Comparison of ENCODE assay signal across 11 cellular contexts in genomic region chr17:16980813-16981731, GRCh38. TPM values are rescaled to one million over a fixed set of nuclear protein-coding genes. Genes with fewer than 3 reads are reported as not detected.
DNase-seq lines count a peak whose midpoint lies in the region; ATAC-seq, FAIRE-seq and TF ChIP-seq lines count a peak whose summit lies in the region.
"Had no signal": no experiment of that assay in that cellular context is flagged by ENCODE, and none has a peak within 500 bp of the region (broad histone marks: within the 10 kb centered on the region; RNA-seq: fewer than 3 reads in every experiment).

No MANE protein-coding gene starts in this region.

- DNase-seq in K562 (ENCODE audit: extremely low read depth in 1 of 4, low spot score in 3 of 4): no peak
- DNase-seq in SJCRH30: no peak
- no peak for DNase-seq in NCI-H774 (lab: John Stamatoyannopoulos, UW)
- no peak for DNase-seq in cortex of kidney (lab: John Stamatoyannopoulos, UW)

- no peaks in the 10 kb centered on the region for H3K79me2 ChIP-seq in K562 (ENCODE audit: control insufficient read depth, insufficient read depth, low read length)

- H3K27me3 ChIP-seq in BLaER1: no peaks in the 10 kb centered on the region
- H3K27me3 ChIP-seq in K562 (ENCODE audit: control insufficient read depth in 2 of 2, insufficient read depth in 2 of 2, low read length in 2 of 2): peaks cover 28 to 51% of the 10 kb centered on the region in 2 experiments
- peaks cover 44% of the 10 kb centered on the region for H3K27me3 ChIP-seq in SJCRH30
- H3K27me3 ChIP-seq: neural progenitor cell had no signal

- TF ChIP-seq CTCF in K562 (IDR thresholded peaks at IDR 0.05 in 2 of 3, conservative IDR thresholded peaks at IDR 0.05 in 1 of 3; ENCODE audit: insufficient read depth in 2 of 3, low read depth in 1 of 3, low read length in 3 of 3): no peak

- H4K20me1 ChIP-seq in BLaER1: no peaks in the 10 kb centered on the region
- H4K20me1 ChIP-seq in K562 (replicated peaks; ENCODE audit: control insufficient read depth, insufficient read depth, low read length): no peaks in the 10 kb centered on the region; the same call in 1 of the 2 replicates

- ATAC-seq in GM19043 (IDR thresholded peaks at IDR 0.05; ENCODE audit: low read depth, unreplicated experiment) (peak; percentile 50), HG03378 (IDR thresholded peaks at IDR 0.05; ENCODE audit: unreplicated experiment) (peak; percentile 47), K562 (no peak), HG02852 (IDR thresholded peaks at IDR 0.05; ENCODE audit: unreplicated experiment) (no peak)

- no peak for TF ChIP-seq EP300 in K562 (IDR thresholded peaks at IDR 0.05; ENCODE audit: low read length)

- no peak for TF ChIP-seq POLR2A in K562 (conservative IDR thresholded peaks at IDR 0.05)

- H3K4me1 ChIP-seq in BLaER1 (peaks cover 95% of the 10 kb centered on the region), K562 (replicated peaks in 1 of 2; ENCODE audit: control insufficient read depth in 2 of 2, insufficient read depth in 2 of 2, low read length in 2 of 2) (no peaks in the 10 kb centered on the region; a peak in 1 of 5 replicates), SJCRH30 (peaks cover 10% of the 10 kb centered on the region; the same call in 1 of the 2 replicates)
- H3K4me1 ChIP-seq: neural progenitor cell had no signal

- H3K27ac ChIP-seq in BLaER1 (peak overlapping the region; percentile 84), K562 (ENCODE audit: extremely low read depth, low read depth, low read length) (no peak overlapping the region), SJCRH30 (no peak overlapping the region)
- H3K27ac ChIP-seq: neural progenitor cell had no signal

- in situ Hi-C loops in K562 (cut with MboI): loop anchor here (25.0 kb wide), 1 partner anchor 656 kb away; no protein-coding TSS in a partner anchor

- H3K9me3 ChIP-seq in BLaER1 (no peaks in the 10 kb centered on the region), K562 (replicated peaks; ENCODE audit: control insufficient read depth, insufficient read depth, low read depth, low read length) (no peaks in the 10 kb centered on the region), SJCRH30 (replicated peaks) (0 out of 2 replicates have a peak, but pooled peaks cover 3% of the 10 kb centered on the region)

- peak overlapping the region; percentile 54; the same call in 1 of the 2 replicates for H3K9ac ChIP-seq in BLaER1
- peak overlapping the region in 1 of 2 experiments; percentile 35; a peak in 1 of 4 replicates for H3K9ac ChIP-seq in K562 (ENCODE audit: insufficient read depth in 1 of 2, low read depth in 2 of 2, low read length in 2 of 2)
- H3K9ac ChIP-seq: neural progenitor cell had no signal

- 1% methylated on average over 19 of the region's 26 CpGs for WGBS in K562 (ENCODE audit: insufficient coverage, low coverage, missing lambda C conversion rate)

- BruUV-seq in K562 (replicated peaks; lab: Mats Ljungman, UMichigan): no TSS peak

- no peak for TF ChIP-seq RAD21 in K562 (CRISPR knock-in tag; conservative IDR thresholded peaks at IDR 0.05 in 1 of 2, IDR thresholded peaks at IDR 0.05 in 1 of 2)

- CTCF ChIA-PET in K562 (lab: Yijun Ruan, JAX; ENCODE audit: low intra/inter-chr PET ratio): no interaction called here

- no peaks in the 10 kb centered on the region for H3K36me3 ChIP-seq in BLaER1
- no peaks in the 10 kb centered on the region for H3K36me3 ChIP-seq in K562 (ENCODE audit: control insufficient read depth, insufficient read depth, low read length)
- no peaks in the 10 kb centered on the region for H3K36me3 ChIP-seq in SJCRH30
- H3K36me3 ChIP-seq: neural progenitor cell had no signal

- intact Hi-C loops in K562 (cut with micrococcal nuclease): no loop called here

- H2AFZ ChIP-seq in K562 (ENCODE audit: low read depth, low read length): no peak overlapping the region
- H2AFZ ChIP-seq: neural progenitor cell had no signal

- H3K4me3 ChIP-seq in BLaER1: peak overlapping the region; percentile 40; the same call in 1 of the 2 replicates
- H3K4me3 ChIP-seq in K562: no peak overlapping the region
- no peak overlapping the region for H3K4me3 ChIP-seq in SJCRH30
- H3K4me3 ChIP-seq: neural progenitor cell had no signal

- no peak for FAIRE-seq in K562 (lab: Jason Lieb, UNC)
- FAIRE-seq: D721Med had no signal

- POLR2A ChIA-PET in K562 (lab: Yijun Ruan, JAX): no interaction called here

- no peaks in the 10 kb centered on the region for H3K9me1 ChIP-seq in K562 (ENCODE audit: control insufficient read depth, insufficient read depth, low read length)

- peak overlapping the region; percentile 80 for H3K4me2 ChIP-seq in BLaER1
- no peak overlapping the region for H3K4me2 ChIP-seq in K562 (ENCODE audit: insufficient read depth, low read length)
- H3K4me2 ChIP-seq: neural progenitor cell had no signal

TF ChIP-seq in K562, 482 proteins besides CTCF, POLR2A, EP300 and RAD21:
- TF ChIP-seq CBFA2T3 (IDR thresholded peaks at IDR 0.05) (peak; percentile 25; the same call in 1 of the 2 replicates), ZZZ3 (IDR thresholded peaks at IDR 0.05) (no peak), FOXA1 (IDR thresholded peaks at IDR 0.05; ENCODE audit: borderline replicate concordance) (no peak)
TF ChIP-seq in K562: peak in this region for 1.

RNA-seq across cellular contexts. Expression of gene TNFRSF13B, which starts 9.2 kb away (rescaled TPM):
- not detected in 2 replicates for total RNA-seq in K562 (2011; cell fraction: chromatin; rRNA removed; ENCODE audit: low replicate concordance)
- not detected in 2 replicates for total RNA-seq in K562 (2011; cell fraction: nucleolus; rRNA removed)
- total RNA-seq in K562 (2011; cell fraction: nucleoplasm; rRNA removed): not detected in 2 replicates
- total RNA-seq in K562 (2014; rRNA removed) (not detected in 2 replicates), K562 (2014; rRNA removed; fragmentation: Illumina TruSeq; extraction: Trizol) (not detected in 2 replicates), K562 (2015; rRNA removed; fragmentation: Illumina TruSeq; extraction: Trizol) (not detected in 2 replicates), K562 (2021) (0.31 TPM in 1 of 2 replicates, not detected in the other)
- polyA plus RNA-seq in K562 (2011; rRNA removed) (not detected in 2 replicates), K562 (2014; fragmentation: Illumina TruSeq; extraction: Trizol) (not detected in 2 replicates), K562 (2014; fragmentation: Nextera tagmentation; extraction: Ambion mirVana) (not detected), K562 (2014; rRNA removed) (not detected in 2 replicates)
- not detected in 2 replicates for polyA plus RNA-seq in K562 (2011; cell fraction: cytosol; rRNA removed)
- not detected in 2 replicates for polyA plus RNA-seq in K562 (2011; cell fraction: nucleus; rRNA removed)
- 0.11 TPM in 1 of 2 replicates, not detected in the other for polyA plus RNA-seq in K562 (2012)
- polyA minus RNA-seq in K562 (2011; rRNA and poly(A)+ RNA removed): not detected in 2 replicates
- not detected in 2 replicates for polyA minus RNA-seq in K562 (2011; cell fraction: cytosol; rRNA and poly(A)+ RNA removed)
- not detected in 2 replicates for polyA minus RNA-seq in K562 (2011; cell fraction: nucleus; rRNA and poly(A)+ RNA removed)
- total RNA-seq in SJCRH30 (2014; rRNA removed; shearing (Covaris generic)): not detected in 2 replicates
- total RNA-seq: glomerular endothelial cell had no signal

Comparison
In these comparisons a context has a peak if more than half of its experiments do, and no peak if none do; other contexts are left out.
1. ATAC-seq: peak in GM19043 (single experiment) and HG03378 (single experiment); none in K562 (single experiment) and HG02852 (single experiment).